Comparison of ENCODE assay signal across 23 cellular contexts in genomic region chr10:5970066-5970465, GRCh38.
"Had no signal": no experiment of that assay in that cellular context is flagged by ENCODE, and none has a peak within 500 bp of the region (broad histone marks: within the 10 kb centered on the region; RNA-seq: fewer than 3 reads in every experiment).

No MANE protein-coding gene starts in this region.

- H3K36me3 Mint-ChIP-seq: neural progenitor cell had no signal

- H3K4me3 ChIP-seq: colonic mucosa, left lung, mucosa of descending colon, neural progenitor cell, psoas muscle, skin epidermis, testis had no signal

- ATAC-seq: activated naive CD8-positive, alpha-beta T cell treated with anti-CD3 and anti-CD28 coated beads, Interleukin-2, amount 50 U/mL, for 24 hours; left lung; mucosa of descending colon; naive thymus-derived CD4-positive, alpha-beta T cell; psoas muscle; right cardiac atrium had no signal

- H3K9ac ChIP-seq: neural progenitor cell had no signal

- H3K27me3 ChIP-seq: brain microvascular endothelial cell, colonic mucosa, left lung, testis had no signal

- H3K9me3 Mint-ChIP-seq: activated CD4-positive, alpha-beta T cell treated with anti-CD3 and anti-CD28 coated beads, Interleukin-2, amount 10 ng/mL, durations not matched to agents 7 days and 5 days; activated naive CD4-positive, alpha-beta T cell treated with anti-CD3 and anti-CD28 coated beads, Interleukin-2, amount 10 ng/mL, durations not matched to agents 7 days and 5 days; activated naive CD8-positive, alpha-beta T cell treated with anti-CD3 and anti-CD28 coated beads, Interleukin-2, amount 50 U/mL, for 24 hours; central memory CD8-positive, alpha-beta T cell; naive thymus-derived CD4-positive, alpha-beta T cell; stimulated activated naive CD8-positive, alpha-beta T cell treated with anti-CD3 and anti-CD28 coated beads, Interleukin-15, Interleukin-2, amounts not matched to agents 100 ng/mL and 50 ng/mL, for 24 hours had no signal

- H3K4me3 Mint-ChIP-seq: activated CD4-positive, alpha-beta T cell treated with anti-CD3 and anti-CD28 coated beads, Interleukin-2, amount 10 ng/mL, durations not matched to agents 7 days and 5 days; activated naive CD4-positive, alpha-beta T cell treated with anti-CD3 and anti-CD28 coated beads, Interleukin-2, amount 10 ng/mL, durations not matched to agents 7 days and 5 days; activated naive CD8-positive, alpha-beta T cell treated with anti-CD3 and anti-CD28 coated beads, Interleukin-2, amount 50 U/mL, for 24 hours; central memory CD8-positive, alpha-beta T cell; neural progenitor cell; stimulated activated naive CD8-positive, alpha-beta T cell treated with anti-CD3 and anti-CD28 coated beads, Interleukin-15, Interleukin-2, amounts not matched to agents 100 ng/mL and 50 ng/mL, for 24 hours had no signal

- H3K4me2 ChIP-seq: neural progenitor cell had no signal

- H2AFZ ChIP-seq: neural progenitor cell had no signal

- H3K27ac Mint-ChIP-seq: activated naive CD4-positive, alpha-beta T cell treated with anti-CD3 and anti-CD28 coated beads, Interleukin-2, amount 10 ng/mL, durations not matched to agents 7 days and 5 days; activated naive CD8-positive, alpha-beta T cell treated with anti-CD3 and anti-CD28 coated beads, Interleukin-2, amount 50 U/mL, for 24 hours; neural progenitor cell; stimulated activated naive CD8-positive, alpha-beta T cell treated with anti-CD3 and anti-CD28 coated beads, Interleukin-15, Interleukin-2, amounts not matched to agents 100 ng/mL and 50 ng/mL, for 24 hours had no signal

- H3K9me3 ChIP-seq: colonic mucosa, left lung, mucosa of descending colon, psoas muscle, testis had no signal

- H3K36me3 ChIP-seq: brain microvascular endothelial cell, colonic mucosa, neural progenitor cell had no signal

- H3K27ac ChIP-seq: brain microvascular endothelial cell, neural progenitor cell had no signal

- DNase-seq: activated CD4-positive, alpha-beta T cell treated with anti-CD3 and anti-CD28 coated beads, Interleukin-2, amount 10 ng/mL, durations not matched to agents 7 days and 5 days; activated naive CD4-positive, alpha-beta T cell treated with anti-CD3 and anti-CD28 coated beads, Interleukin-2, amount 10 ng/mL, durations not matched to agents 7 days and 5 days; activated naive CD8-positive, alpha-beta T cell treated with anti-CD3 and anti-CD28 coated beads, Interleukin-2, amount 50 U/mL, for 24 hours; activated T-cell treated with anti-CD3 and anti-CD28 coated beads for 4 hours; anterior cingulate cortex; brain microvascular endothelial cell; erythroblast; foreskin melanocyte; hypothalamus; kidney; left lung; mucosa of descending colon; psoas muscle; right cardiac atrium; stimulated activated CD4-positive, alpha-beta T cell treated with anti-CD3 and anti-CD28 coated beads, Interleukin-15, amount 100 ng/mL, for 24 hours; stimulated activated CD4-positive, alpha-beta T cell treated with anti-CD3 and anti-CD28 coated beads, Interleukin-2, amount 100 ng/mL, for 48 hours; testis had no signal

- H3K4me1 ChIP-seq: neural progenitor cell, testis had no signal

- H3K27me3 Mint-ChIP-seq: activated CD4-positive, alpha-beta T cell treated with anti-CD3 and anti-CD28 coated beads, Interleukin-2, amount 10 ng/mL, durations not matched to agents 7 days and 5 days; activated naive CD4-positive, alpha-beta T cell treated with anti-CD3 and anti-CD28 coated beads, Interleukin-2, amount 10 ng/mL, durations not matched to agents 7 days and 5 days; activated naive CD8-positive, alpha-beta T cell treated with anti-CD3 and anti-CD28 coated beads, Interleukin-2, amount 50 U/mL, for 24 hours; central memory CD8-positive, alpha-beta T cell; naive thymus-derived CD4-positive, alpha-beta T cell; stimulated activated naive CD8-positive, alpha-beta T cell treated with anti-CD3 and anti-CD28 coated beads, Interleukin-15, Interleukin-2, amounts not matched to agents 100 ng/mL and 50 ng/mL, for 24 hours had no signal
